In genomic region chr7:115125750-115126149, GRCh38 we compare ENCODE assay signal across 25 cellular contexts.
"Had no signal": no experiment of that assay in that cellular context is flagged by ENCODE, and none has a peak within 500 bp of the region (broad histone marks: within the 10 kb centered on the region; RNA-seq: fewer than 3 reads in every experiment).

No MANE protein-coding gene starts in this region.

- H3K4me2 ChIP-seq: hepatocyte had no signal

- H3K4me3 ChIP-seq: colonic mucosa, esophagus squamous epithelium, gastroesophageal sphincter, heart left ventricle, hepatocyte, left lung, lower lobe of right lung, mucosa of descending colon had no signal

- H2AFZ ChIP-seq: hepatocyte had no signal

- ATAC-seq: effector memory CD8-positive, alpha-beta T cell; esophagus mucosa; gastroesophageal sphincter; left lung; lower lobe of right lung; mucosa of descending colon; naive thymus-derived CD8-positive, alpha-beta T cell had no signal

- H3K4me1 ChIP-seq: esophagus squamous epithelium, gastroesophageal sphincter, left lung had no signal

- DNase-seq: colonic mucosa; cortex of kidney; effector CD8-positive, alpha-beta T cell; effector memory CD8-positive, alpha-beta T cell; endodermal cell; erythroblast; esophagus squamous epithelium; foreskin fibroblast; foreskin melanocyte; hypothalamus; immature natural killer cell; islet precursor cell; left cardiac atrium; left lung; left ventricle myocardium superior; lower lobe of right lung; mesenchymal stem cell; mucosa of descending colon; naive B cell; naive thymus-derived CD8-positive, alpha-beta T cell had no signal

- H3K9me3 ChIP-seq: colonic mucosa, esophagus squamous epithelium, gastroesophageal sphincter, heart left ventricle, left lung, lower lobe of right lung, mucosa of descending colon had no signal

- H3K79me2 ChIP-seq: hepatocyte had no signal

- H3K27ac ChIP-seq: colonic mucosa, epithelial cell of prostate, esophagus squamous epithelium, gastroesophageal sphincter, heart left ventricle, hepatocyte, left lung, lower lobe of right lung had no signal

- H3K27me3 ChIP-seq: colonic mucosa, esophagus squamous epithelium, gastroesophageal sphincter, heart left ventricle, hepatocyte, left lung had no signal

- H3K36me3 ChIP-seq: colonic mucosa, esophagus squamous epithelium, gastroesophageal sphincter, heart left ventricle, left lung, lower lobe of right lung had no signal
